13 cellular contexts compared by ENCODE assay signal in the genomic region with DNA sequence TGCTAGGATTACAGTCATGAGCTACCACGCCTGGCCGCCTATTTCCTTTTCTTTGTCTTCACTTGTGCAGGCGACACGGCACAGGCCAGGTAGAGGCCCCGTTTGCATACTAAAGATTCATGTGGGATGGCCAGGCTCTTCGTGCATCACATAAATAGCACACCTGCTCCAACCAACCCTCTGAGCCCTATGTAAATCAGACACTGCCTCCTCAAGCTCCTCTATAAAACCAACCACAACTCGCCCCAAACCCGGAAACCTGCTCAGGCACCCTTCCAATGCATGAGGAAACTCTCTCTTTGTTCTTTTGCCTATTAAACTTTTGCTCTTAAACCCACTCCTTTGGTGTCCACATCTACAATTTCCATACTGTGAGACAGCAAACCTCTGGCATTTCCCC. TPM values are rescaled to one million over a fixed set of nuclear protein-coding genes. Genes with fewer than 3 reads are reported as not detected.
DNase-seq lines count a peak whose midpoint lies in the region; ATAC-seq, FAIRE-seq and TF ChIP-seq lines count a peak whose summit lies in the region.
"Not testable (repeated sequence)": the region's sequence is repeated elsewhere in the genome, so short reads cannot be mapped to it uniquely, and the experiment has no call there.
"Had no signal": no experiment of that assay in that cellular context is flagged by ENCODE, and none has a peak within 500 bp of the region (broad histone marks: within the 10 kb centered on the region; RNA-seq: fewer than 3 reads in every experiment).

No MANE protein-coding gene starts in this region.

- peak overlapping the region; percentile 40 to 46 for H3K4me3 Mint-ChIP-seq in stimulated activated naive B cell treated with anti-CD40 and anti-IgM and Interleukin-4, amounts not matched to agents 10 μg/mL and 1 μg/mL and 100 μg/mL, for 72 hours

- H2AFZ ChIP-seq in OCI-LY1 (ENCODE audit: low read length): not testable (repeated sequence)

- H3K36me3 ChIP-seq in DOHH2 (ENCODE audit: control insufficient read depth, low read length) (peaks cover 85% of the 10 kb centered on the region), OCI-LY1 (ENCODE audit: insufficient read depth, low read length) (peaks cover 61% of the 10 kb centered on the region)
- H3K36me3 ChIP-seq in breast epithelium: not testable (repeated sequence)

- H3K9ac ChIP-seq in OCI-LY1 (ENCODE audit: low read length): peak overlapping the region; percentile 55; the same call in 1 of the 2 replicates

- peak overlapping the region; percentile 73 for H3K4me2 ChIP-seq in DOHH2 (ENCODE audit: low read length)
- peak overlapping the region; percentile 98 for H3K4me2 ChIP-seq in OCI-LY1 (ENCODE audit: low read length)

- H3K27ac Mint-ChIP-seq in stimulated activated naive B cell treated with anti-CD40 and anti-IgM and Interleukin-4, amounts not matched to agents 10 μg/mL and 1 μg/mL and 100 μg/mL, for 72 hours: peak overlapping the region; percentile 87

- H3K9me3 Mint-ChIP-seq in stimulated activated naive B cell treated with anti-CD40 and anti-IgM and Interleukin-4, amounts not matched to agents 10 μg/mL and 1 μg/mL and 100 μg/mL, for 72 hours: not testable (repeated sequence)

- H3K79me2 ChIP-seq in DOHH2 (ENCODE audit: control insufficient read depth, low read length): peaks cover 74% of the 10 kb centered on the region
- H3K79me2 ChIP-seq in OCI-LY1 (ENCODE audit: insufficient read depth, low read length): peaks cover 33% of the 10 kb centered on the region

- FAIRE-seq in GM18507 (lab: Jason Lieb, UNC): peak; percentile 71

- ATAC-seq in GM19351 (IDR thresholded peaks at IDR 0.05; ENCODE audit: unreplicated experiment) (peak; percentile 15), HG02870 (IDR thresholded peaks at IDR 0.05; ENCODE audit: unreplicated experiment) (peak; percentile 32)
- not testable (repeated sequence) for ATAC-seq in stimulated activated naive B cell treated with anti-CD40 and anti-IgM and Interleukin-4, amounts not matched to agents 10 μg/mL and 1 μg/mL and 100 μg/mL, for 72 hours (replicated peaks)

- DNase-seq in GM18507 (ENCODE audit: extremely low spot score, insufficient read length, low read depth); breast epithelium (ENCODE audit: low spot score in 2 of 2); stimulated activated naive B cell treated with anti-CD40 and anti-IgM and Interleukin-4, amounts not matched to agents 10 μg/mL and 1 μg/mL and 100 μg/mL, for 72 hours: not testable (repeated sequence)
- DNase-seq in Jurkat, Clone E6-1 (ENCODE audit: low read depth, low spot score): peak; percentile 40

- peak overlapping the region; percentile 83 for H3K4me3 ChIP-seq in DOHH2 (ENCODE audit: low read length)
- H3K4me3 ChIP-seq in Jurkat, Clone E6-1 (ENCODE audit: low read length); breast epithelium: not testable (repeated sequence)
- peak overlapping the region; percentile 83 for H3K4me3 ChIP-seq in OCI-LY1 (ENCODE audit: low read depth, low read length, poor library complexity, severe bottlenecking)

- H3K27me3 ChIP-seq in DOHH2 (ENCODE audit: control insufficient read depth, low read length); OCI-LY1 (ENCODE audit: insufficient read depth, low read length); breast epithelium: not testable (repeated sequence)

- not testable (repeated sequence) for H3K27me3 Mint-ChIP-seq in stimulated activated naive B cell treated with anti-CD40 and anti-IgM and Interleukin-4, amounts not matched to agents 10 μg/mL and 1 μg/mL and 100 μg/mL, for 72 hours

- H3K27ac ChIP-seq in DOHH2 (ENCODE audit: low read depth, low read length) (peak overlapping the region; percentile 96), OCI-LY1 (ENCODE audit: low read depth, low read length, poor library complexity, severe bottlenecking) (peak overlapping the region; percentile 98), breast epithelium (peak overlapping the region; percentile 23 to 38)

- not testable (repeated sequence) for TF ChIP-seq POLR2A in breast epithelium (IDR thresholded peaks at IDR 0.05)

- peaks cover 56 to 91% of the 10 kb centered on the region in 2 donors for H3K4me1 Mint-ChIP-seq in stimulated activated naive B cell treated with anti-CD40 and anti-IgM and Interleukin-4, amounts not matched to agents 10 μg/mL and 1 μg/mL and 100 μg/mL, for 72 hours

- peaks cover 27 to 34% of the 10 kb centered on the region in 2 donors for H3K36me3 Mint-ChIP-seq in stimulated activated naive B cell treated with anti-CD40 and anti-IgM and Interleukin-4, amounts not matched to agents 10 μg/mL and 1 μg/mL and 100 μg/mL, for 72 hours

- H3K4me1 ChIP-seq in DOHH2 (ENCODE audit: control insufficient read depth, low read length) (peaks cover 87% of the 10 kb centered on the region), OCI-LY1 (ENCODE audit: insufficient read depth, low read length, severe bottlenecking) (peaks cover 60% of the 10 kb centered on the region)
- not testable (repeated sequence) for H3K4me1 ChIP-seq in breast epithelium

- not testable (repeated sequence) for H4K20me1 ChIP-seq in DOHH2 (ENCODE audit: control insufficient read depth, insufficient read depth, low read depth, low read length); OCI-LY1 (ENCODE audit: insufficient read depth, low read length)

- intact Hi-C loops in breast epithelium (cut with DNase I; ENCODE audit: low total_unique reads): not testable (repeated sequence)

- peaks cover 46% of the 10 kb centered on the region for H3F3A ChIP-seq in DOHH2 (ENCODE audit: control insufficient read depth, insufficient read depth)
- not testable (repeated sequence) for H3F3A ChIP-seq in OCI-LY1 (ENCODE audit: insufficient read depth, low read length)

- H3K9me3 ChIP-seq in DOHH2 (ENCODE audit: control insufficient read depth, insufficient read depth, low read length): peaks cover 35% of the 10 kb centered on the region
- H3K9me3 ChIP-seq in OCI-LY1 (ENCODE audit: low read length); breast epithelium: not testable (repeated sequence)

- TF ChIP-seq CTCF in DOHH2 (IDR thresholded peaks at IDR 0.05; ENCODE audit: low read depth, low read length, poor library complexity, severe bottlenecking); OCI-LY1 (IDR thresholded peaks at IDR 0.05; ENCODE audit: low read length); breast epithelium (IDR thresholded peaks at IDR 0.05): not testable (repeated sequence)

- H3K9me2 ChIP-seq in DOHH2 (replicated peaks; ENCODE audit: control insufficient read depth, low read length); OCI-LY1 (ENCODE audit: low read depth, low read length): not testable (repeated sequence)

RNA-seq across cellular contexts. Expression of a gene that starts 9.1 kb away (rescaled TPM):
- 26.3 TPM for polyA plus RNA-seq in Jurkat, Clone E6-1 (2012; ENCODE audit: insufficient read depth, insufficient read length)
- total RNA-seq in breast epithelium: under 1 TPM; 0.32 to 0.66 (median 0.44) TPM

RNA-seq across cellular contexts. Expression of a gene that starts 11.8 kb away (rescaled TPM):
- not detected for polyA plus RNA-seq in Jurkat, Clone E6-1 (2012; ENCODE audit: insufficient read depth, insufficient read length)
- not detected for total RNA-seq in breast epithelium
- total RNA-seq: Daoy; IMR-90; LHCN-M2; NCI-H460; T-helper 1 cell treated with Interleukin-12 subunit alpha and Interleukin-12 subunit beta and Interleukin-4 antibody, amounts not matched to agents 30 ng/mL and 1 ng/mL, for 36 hours had no signal
- polyA plus RNA-seq: IMR-90 had no signal

RNA-seq across cellular contexts. Expression of a gene that starts 44.7 kb away (rescaled TPM):
- polyA plus RNA-seq in Jurkat, Clone E6-1 (2012; ENCODE audit: insufficient read depth, insufficient read length): 65.8 TPM
- total RNA-seq in breast epithelium: 10 to 100 TPM; 37.0 to 48.0 (median 44.6) TPM

Comparison
In these comparisons a context has a peak if more than half of its experiments do, and no peak if none do; other contexts are left out.
1. H3K27ac ChIP-seq: peak in every context shown above with its lines; median percentile 98 in OCI-LY1; 96 in DOHH2; 30 in breast epithelium.